Comparison of ENCODE assay signal across 13 cellular contexts in genomic region chr7:99125505-99125865, GRCh38. TPM values are rescaled to one million over a fixed set of nuclear protein-coding genes. Genes with fewer than 3 reads are reported as not detected.
DNase-seq lines count a peak whose midpoint lies in the region; ATAC-seq lines count a peak whose summit lies in the region.
"Had no signal": no experiment of that assay in that cellular context is flagged by ENCODE, and none has a peak within 500 bp of the region (broad histone marks: within the 10 kb centered on the region; RNA-seq: fewer than 3 reads in every experiment).

No MANE protein-coding gene starts in this region.

- H3F3A ChIP-seq in GM23248 (ENCODE audit: insufficient read depth), result peaks cover 70% of the 10 kb centered on the region

- no peak for DNase-seq in GM23248
- DNase-seq in NCI-H345 (lab: John Stamatoyannopoulos, UW), result peak; percentile 86
- DNase-seq in epithelial cell of prostate (ENCODE audit: low read depth, low spot score), result no peak
- DNase-seq in stimulated activated effector memory CD8-positive, alpha-beta T cell treated with anti-CD3 and anti-CD28 coated beads, Interleukin-12 subunit alpha, Interleukin-12 subunit beta, amount 100 ng/mL, for 72 hours (ENCODE audit: low spot score in 2 of 2), result no peak
- DNase-seq in NOMO-1 treated with dmso at 0.1 percent for 144 hours (lab: John Stamatoyannopoulos, UW; ENCODE audit: unreplicated experiment), result no peak
- DNase-seq in NCI-H1417 treated with DMSO at 0.1 percent for 48 hours (lab: John Stamatoyannopoulos, UW), result no peak
- no peak for DNase-seq in superior temporal gyrus (ENCODE audit: extremely low spot score)
- DNase-seq: EL, endodermal cell, immature natural killer cell, psoas muscle had no signal

- H3K36me3 ChIP-seq in GM23248 (ENCODE audit: low read depth), result no peaks in the 10 kb centered on the region

- H3K36me3 Mint-ChIP-seq in stimulated activated effector memory CD8-positive, alpha-beta T cell treated with anti-CD3 and anti-CD28 coated beads, Interleukin-12 subunit alpha, Interleukin-12 subunit beta, amount 100 ng/mL, for 72 hours, result peaks cover 5% of the 10 kb centered on the region

- peaks cover 88% of the 10 kb centered on the region for H3K79me2 ChIP-seq in GM23248 (ENCODE audit: insufficient read depth)

- peaks cover 83% of the 10 kb centered on the region for H3K4me1 ChIP-seq in GM23248 (ENCODE audit: insufficient read depth)

- no peak for ATAC-seq in stimulated activated effector memory CD8-positive, alpha-beta T cell treated with anti-CD3 and anti-CD28 coated beads, Interleukin-12 subunit alpha, Interleukin-12 subunit beta, amount 100 ng/mL, for 72 hours
- ATAC-seq: psoas muscle, SK-N-SH treated with all-trans-retinoic acid at 6 μM for 48 hours had no signal

- no peaks in the 10 kb centered on the region for H4K20me1 ChIP-seq in GM23248 (ENCODE audit: insufficient read depth)

- no peaks in the 10 kb centered on the region for H3K9me2 ChIP-seq in GM23248 (ENCODE audit: insufficient read depth)

- H3K4me1 Mint-ChIP-seq in stimulated activated effector memory CD8-positive, alpha-beta T cell treated with anti-CD3 and anti-CD28 coated beads, Interleukin-12 subunit alpha, Interleukin-12 subunit beta, amount 100 ng/mL, for 72 hours, result peaks cover 42% of the 10 kb centered on the region

- in situ Hi-C loops in GM23248 (cut with MboI), result no loop called here

- H2AFZ ChIP-seq in GM23248, result no peak overlapping the region

- peak overlapping the region; percentile 12 for H3K27ac Mint-ChIP-seq in stimulated activated effector memory CD8-positive, alpha-beta T cell treated with anti-CD3 and anti-CD28 coated beads, Interleukin-12 subunit alpha, Interleukin-12 subunit beta, amount 100 ng/mL, for 72 hours
- H3K27ac Mint-ChIP-seq: endodermal cell had no signal

- H3K9me3 ChIP-seq in GM23248 (ENCODE audit: low read depth), result no peaks in the 10 kb centered on the region
- H3K9me3 ChIP-seq: psoas muscle had no signal

- no peaks in the 10 kb centered on the region for H3K9me3 Mint-ChIP-seq in stimulated activated effector memory CD8-positive, alpha-beta T cell treated with anti-CD3 and anti-CD28 coated beads, Interleukin-12 subunit alpha, Interleukin-12 subunit beta, amount 100 ng/mL, for 72 hours
- H3K9me3 Mint-ChIP-seq: endodermal cell, immature natural killer cell had no signal

- 97 to 98% methylated on average over 4 of the region's 4 CpGs for WGBS in GM23248 (ENCODE audit: low coverage in 1 of 2, low lambda C conversion rate in 2 of 2, missing lambda C conversion rate in 2 of 2), 2 experiments

- no peak overlapping the region for H3K4me3 ChIP-seq in GM23248
- H3K4me3 ChIP-seq: BLaER1 treated with 17β-estradiol and CSF1 and Interleukin-3, amounts not matched to agents 10 nM and 100 nM; psoas muscle had no signal

- no peaks in the 10 kb centered on the region for H3K27me3 ChIP-seq in GM23248 (replicated peaks; ENCODE audit: insufficient read depth)
- H3K27me3 ChIP-seq: BLaER1 treated with 17β-estradiol and CSF1 and Interleukin-3, amounts not matched to agents 10 nM and 100 nM had no signal

- H3K27ac ChIP-seq in GM23248 (peak overlapping the region; percentile 99), epithelial cell of prostate (peak overlapping the region; percentile 77)
- H3K27ac ChIP-seq: psoas muscle had no signal

- H3K4me2 ChIP-seq in GM23248 (ENCODE audit: unreplicated experiment), result no peak overlapping the region

- H3K9ac ChIP-seq in GM23248, result no peak overlapping the region
- H3K9ac ChIP-seq: BLaER1 treated with 17β-estradiol and CSF1 and Interleukin-3, amounts not matched to agents 10 nM and 100 nM had no signal

- H3K4me3 Mint-ChIP-seq in stimulated activated effector memory CD8-positive, alpha-beta T cell treated with anti-CD3 and anti-CD28 coated beads, Interleukin-12 subunit alpha, Interleukin-12 subunit beta, amount 100 ng/mL, for 72 hours, result no peak overlapping the region
- H3K4me3 Mint-ChIP-seq: endodermal cell, immature natural killer cell had no signal

RNA-seq across cellular contexts. Expression of gene SMURF1, which starts 18.4 kb away (rescaled TPM):
- total RNA-seq in GM23248 (2014; rRNA removed; shearing (Covaris generic)), result 19.1 and 21.1 TPM in 2 replicates
- 6.6 and 6.8 TPM in 2 replicates for polyA plus RNA-seq in GM23248 (2016; fragmentation: Nextera tagmentation; extraction: Ambion mirVana)
